Comparison of ENCODE assay signal across 27 cellular contexts in the genomic region with DNA sequence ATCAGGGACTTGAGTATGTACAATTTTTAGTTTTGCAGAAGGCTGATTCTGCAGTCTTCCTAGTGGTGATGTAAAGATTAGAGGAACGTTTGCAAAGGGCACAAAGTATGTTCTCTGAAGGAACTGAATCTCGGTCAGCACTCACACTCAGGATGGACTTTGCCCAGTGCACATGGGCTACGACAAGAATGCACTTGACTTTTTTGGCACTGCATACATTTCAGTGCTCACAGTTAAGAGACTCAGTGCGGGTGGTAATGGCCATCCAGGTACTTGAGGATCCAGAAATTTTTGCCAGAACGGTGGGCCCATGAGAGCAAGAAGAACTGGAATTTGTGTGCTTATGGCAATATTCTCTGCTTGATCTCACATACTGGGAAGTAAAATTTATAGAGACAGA.
DNase-seq lines count a peak whose midpoint lies in the region; ATAC-seq, FAIRE-seq and TF ChIP-seq lines count a peak whose summit lies in the region.
"Had no signal": no experiment of that assay in that cellular context is flagged by ENCODE, and none has a peak within 500 bp of the region (broad histone marks: within the 10 kb centered on the region; RNA-seq: fewer than 3 reads in every experiment).

No MANE protein-coding gene starts in this region.

- H3K4me3 Mint-ChIP-seq in activated B cell treated with CpG ODN at 0.5 μM for 24 hours, result peak overlapping the region; percentile 15
- H3K4me3 Mint-ChIP-seq: CD14-positive monocyte; CD4-positive, alpha-beta T cell; CD8-positive, alpha-beta memory T cell had no signal

- H2BK5ac ChIP-seq in neuronal stem cell (ENCODE audit: low read length), result no peak overlapping the region

- H3K14ac ChIP-seq in neuronal stem cell (ENCODE audit: low read length), result no peak overlapping the region

- no peak for FAIRE-seq in HepG2 (lab: Jason Lieb, UNC)
- FAIRE-seq: A549, D721Med, GM12878, GM18507 had no signal

- H2BK15ac ChIP-seq in neuronal stem cell (ENCODE audit: low read length), result no peak overlapping the region

- no peaks in the 10 kb centered on the region for H3K9me3 ChIP-seq in HepG2 (ENCODE audit: low read length)
- H3K9me3 ChIP-seq in thyroid gland, result no peaks in the 10 kb centered on the region
- no peaks in the 10 kb centered on the region for H3K9me3 ChIP-seq in neuronal stem cell (replicated peaks in 1 of 2; ENCODE audit: control insufficient read depth in 2 of 2, insufficient read depth in 1 of 2, low read depth in 1 of 2, low read length in 2 of 2)
- H3K9me3 ChIP-seq: A549; BE2C; BLaER1 treated with 17β-estradiol and CSF1 and Interleukin-3, amounts not matched to agents 10 nM and 100 nM had no signal

- no peaks in the 10 kb centered on the region for H3K27me3 ChIP-seq in HepG2 (ENCODE audit: control insufficient read depth in 1 of 2, insufficient read depth in 2 of 2, low read length in 2 of 2)
- no peaks in the 10 kb centered on the region for H3K27me3 ChIP-seq in thyroid gland
- H3K27me3 ChIP-seq in neuronal stem cell (ENCODE audit: control insufficient read depth in 3 of 3, insufficient read depth in 3 of 3, low read depth in 1 of 3, low read length in 3 of 3), result no peaks in the 10 kb centered on the region
- H3K27me3 ChIP-seq: BE2C; BLaER1 treated with 17β-estradiol and CSF1 and Interleukin-3, amounts not matched to agents 10 nM and 100 nM had no signal

- no peaks in the 10 kb centered on the region for H3K27me3 Mint-ChIP-seq in activated B cell treated with CpG ODN at 0.5 μM for 24 hours
- H3K27me3 Mint-ChIP-seq: CD4-positive, alpha-beta T cell; CD8-positive, alpha-beta memory T cell had no signal

- no TSS peak for BruUV-seq in HepG2 (replicated peaks; lab: Mats Ljungman, UMichigan)

- H2BK120ac ChIP-seq in neuronal stem cell (ENCODE audit: low read depth, low read length), result no peak overlapping the region

- H3K4me2 ChIP-seq in HepG2 (ENCODE audit: low read depth, low read length) (no peak overlapping the region), neuronal stem cell (ENCODE audit: insufficient read depth, low read length, poor library complexity, severe bottlenecking) (no peak overlapping the region)
- H3K4me2 ChIP-seq: A549; BLaER1 treated with 17β-estradiol and CSF1 and Interleukin-3, amounts not matched to agents 10 nM and 100 nM had no signal

- intact Hi-C loops in activated B cell treated with CpG ODN at 0.5 μM for 24 hours (cut with micrococcal nuclease) (no loop called here), HepG2 (cut with micrococcal nuclease; ENCODE audit: unreplicated experiment) (no loop called here), thyroid gland (cut with DNase I) (no loop called here)

- DNase-seq in LoVo (ENCODE audit: low spot score), result peak; percentile 4
- DNase-seq in activated B cell treated with CpG ODN at 0.5 μM for 24 hours, result no peak
- DNase-seq in HepG2 (ENCODE audit: low spot score), result no peak
- peak; percentile 74 for DNase-seq in thyroid gland
- DNase-seq in RKO (ENCODE audit: low spot score), result no peak
- no peak for DNase-seq in neuronal stem cell (ENCODE audit: low spot score)
- DNase-seq in NCI-H187 treated with DMSO at 0.1 percent for 48 hours (lab: John Stamatoyannopoulos, UW), result no peak
- DNase-seq: 8988T; ACHN; AML-193; BE2C; CD4-positive, alpha-beta T cell; CD8-positive, alpha-beta memory T cell; DMS 273 treated with DMSO at 0.1 percent for 48 hours; DMS79; EL; GDM1; GOT3; H7; HCEC 1CT had no signal

- POLR2A ChIA-PET in activated B cell treated with CpG ODN at 0.5 μM for 24 hours (lab: Charles Lee), result no interaction called here
- POLR2A ChIA-PET in HepG2 (lab: Yijun Ruan, JAX), result no interaction called here

- H3K23ac ChIP-seq in neuronal stem cell (ENCODE audit: low read depth, low read length, poor library complexity), result no peak overlapping the region

- H3K4me3 ChIP-seq in HepG2 (replicated peaks in 1 of 3; ENCODE audit: insufficient read depth in 1 of 3, low read depth in 2 of 3, low read length in 3 of 3), result no peak overlapping the region
- no peak overlapping the region for H3K4me3 ChIP-seq in thyroid gland (replicated peaks in 1 of 3)
- H3K4me3 ChIP-seq in neuronal stem cell (ENCODE audit: low read length in 2 of 2), result no peak overlapping the region
- H3K4me3 ChIP-seq: A549; BLaER1 treated with 17β-estradiol and CSF1 and Interleukin-3, amounts not matched to agents 10 nM and 100 nM; GM12878 had no signal

- no peak overlapping the region for H4K91ac ChIP-seq in neuronal stem cell (ENCODE audit: low read depth, low read length, poor library complexity)

- CTCF ChIA-PET in activated B cell treated with CpG ODN at 0.5 μM for 24 hours (lab: Charles Lee), result no interaction called here
- CTCF ChIA-PET in HepG2 (lab: Yijun Ruan, JAX; ENCODE audit: low intra/inter-chr PET ratio, low total read pairs), result no interaction called here

- H3K4ac ChIP-seq in neuronal stem cell (ENCODE audit: low read length), result no peak overlapping the region

- no peak overlapping the region for H2AK5ac ChIP-seq in neuronal stem cell (ENCODE audit: low read depth, low read length)

- H2BK12ac ChIP-seq in neuronal stem cell (ENCODE audit: low read length), result no peak overlapping the region

- H3K9ac ChIP-seq in HepG2 (ENCODE audit: insufficient read depth, low read depth, low read length), result no peak overlapping the region
- H3K9ac ChIP-seq in neuronal stem cell (ENCODE audit: low read depth, low read length, poor library complexity), result no peak overlapping the region
- H3K9ac ChIP-seq: BLaER1 treated with 17β-estradiol and CSF1 and Interleukin-3, amounts not matched to agents 10 nM and 100 nM had no signal

- no peak for ATAC-seq in activated B cell treated with CpG ODN at 0.5 μM for 24 hours (ENCODE audit: low read depth)
- no peak for ATAC-seq in HepG2
- no peak for ATAC-seq in HG02884 (IDR thresholded peaks at IDR 0.05; ENCODE audit: unreplicated experiment)
- ATAC-seq: A549, GM12878 had no signal

- H4K20me1 ChIP-seq in HepG2 (ENCODE audit: insufficient read depth, low read length), result no peaks in the 10 kb centered on the region
- H4K20me1 ChIP-seq: BLaER1 treated with 17β-estradiol and CSF1 and Interleukin-3, amounts not matched to agents 10 nM and 100 nM had no signal

- no peak overlapping the region for H2AFZ ChIP-seq in HepG2 (ENCODE audit: low read length)
- H2AFZ ChIP-seq in neuronal stem cell (ENCODE audit: low read length), result no peak overlapping the region

- H3K4me1 ChIP-seq in HepG2 (ENCODE audit: insufficient read depth, low read length) (no peaks in the 10 kb centered on the region), thyroid gland (no peaks in the 10 kb centered on the region), neuronal stem cell (ENCODE audit: control insufficient read depth in 2 of 2, insufficient read depth in 1 of 2, low read depth in 1 of 2, low read length in 2 of 2) (no peaks in the 10 kb centered on the region)
- H3K4me1 ChIP-seq: A549; BE2C; BLaER1 treated with 17β-estradiol and CSF1 and Interleukin-3, amounts not matched to agents 10 nM and 100 nM had no signal

- TF ChIP-seq POLR2A in HepG2 (IDR thresholded peaks at IDR 0.05; ENCODE audit: insufficient read depth in 1 of 2, low read depth in 2 of 2, low read length in 2 of 2), result no peak
- TF ChIP-seq POLR2A in thyroid gland (IDR thresholded peaks at IDR 0.05), result no peak

- no peak overlapping the region for H3K27ac Mint-ChIP-seq in activated B cell treated with CpG ODN at 0.5 μM for 24 hours
- H3K27ac Mint-ChIP-seq: CD4-positive, alpha-beta T cell; CD8-positive, alpha-beta memory T cell had no signal

- 0% methylated on average over 4 of the region's 5 CpGs for WGBS in HepG2 (ENCODE audit: low lambda C conversion rate)
- 17 to 20% methylated on average over 2 to 5 of the region's 5 CpGs for WGBS in thyroid gland, 2 donors
- no CpG with 5 or more reads among the region's 5 CpGs for WGBS in neuronal stem cell (ENCODE audit: extremely low coverage in 2 of 2, insufficient read length in 2 of 2, insufficient replicate concordance in 1 of 2), 2 donors

- no peak overlapping the region for H3K27ac ChIP-seq in HepG2 (ENCODE audit: extremely low read length, insufficient read depth, low read length)
- H3K27ac ChIP-seq in thyroid gland, result peak overlapping the region in 1 of 3 donors; percentile 61
- H3K27ac ChIP-seq in neuronal stem cell (replicated peaks; ENCODE audit: low read length), result no peak overlapping the region
- H3K27ac ChIP-seq: A549; BLaER1 treated with 17β-estradiol and CSF1 and Interleukin-3, amounts not matched to agents 10 nM and 100 nM had no signal

- TF ChIP-seq RAD21 in HepG2 (CRISPR knock-in tag; IDR thresholded peaks at IDR 0.05), result no peak

- H3K9me3 Mint-ChIP-seq in activated B cell treated with CpG ODN at 0.5 μM for 24 hours, result no peaks in the 10 kb centered on the region
- H3K9me3 Mint-ChIP-seq: CD14-positive monocyte; CD4-positive, alpha-beta T cell; CD8-positive, alpha-beta memory T cell had no signal

- no peaks in the 10 kb centered on the region for H3K79me2 ChIP-seq in HepG2 (ENCODE audit: insufficient read depth, low read length)

- H3K36me3 ChIP-seq in HepG2 (replicated peaks in 1 of 2; ENCODE audit: control insufficient read depth in 1 of 2, insufficient read depth in 2 of 2, low read length in 2 of 2) (no peaks in the 10 kb centered on the region), thyroid gland (no peaks in the 10 kb centered on the region), neuronal stem cell (replicated peaks in 1 of 2; ENCODE audit: control insufficient read depth in 2 of 2, insufficient read depth in 2 of 2, low read length in 2 of 2) (no peaks in the 10 kb centered on the region)
- H3K36me3 ChIP-seq: BE2C; BLaER1 treated with 17β-estradiol and CSF1 and Interleukin-3, amounts not matched to agents 10 nM and 100 nM had no signal

- in situ Hi-C loops in HepG2 (cut with HindIII; ENCODE audit: extremely low pct_ligation_motif_present, low pct_unique_long_range_greater_than_20kb), result no loop called here

- TF ChIP-seq CTCF in activated B cell treated with CpG ODN at 0.5 μM for 24 hours (IDR thresholded peaks at IDR 0.05) (no peak), HepG2 (CRISPR knock-in tag; IDR thresholded peaks at IDR 0.05) (no peak), thyroid gland (IDR thresholded peaks at IDR 0.05) (no peak)

- TF ChIP-seq EP300 in HepG2 (IDR thresholded peaks at IDR 0.05; ENCODE audit: low read depth in 2 of 2, low read length in 2 of 2) (no peak), HepG2 (CRISPR knock-in tag; IDR thresholded peaks at IDR 0.05; ENCODE audit: borderline replicate concordance) (no peak)

- H4K8ac ChIP-seq in neuronal stem cell (ENCODE audit: low read depth, low read length), result no peak overlapping the region

- H3K79me1 ChIP-seq in neuronal stem cell (ENCODE audit: low read depth, low read length), result no peaks in the 10 kb centered on the region

- H3K18ac ChIP-seq in neuronal stem cell (ENCODE audit: low read length), result no peak overlapping the region

- H3K36me3 Mint-ChIP-seq in activated B cell treated with CpG ODN at 0.5 μM for 24 hours (ENCODE audit: low read depth), result peaks cover 5% of the 10 kb centered on the region

- H3K4me1 Mint-ChIP-seq in activated B cell treated with CpG ODN at 0.5 μM for 24 hours, result peaks cover 56% of the 10 kb centered on the region

TF ChIP-seq in HepG2, 621 proteins besides CTCF, POLR2A, EP300 and RAD21:
- TF ChIP-seq HNF4A (CRISPR knock-in tag; IDR thresholded peaks at IDR 0.05), result peak; percentile 32; the same call in 1 of the 2 replicates
- TF ChIP-seq ZKSCAN1 (IDR thresholded peaks at IDR 0.05; ENCODE audit: low read length), result no peak

Comparison
In these comparisons a context has a peak if more than half of its experiments do, and no peak if none do; other contexts are left out.
1. DNase-seq: peak in LoVo (single experiment) and thyroid gland (2 of 2); none in activated B cell treated with CpG ODN at 0.5 μM for 24 hours (single experiment), HepG2 (single experiment), RKO (single experiment), neuronal stem cell (single experiment) and NCI-H187 treated with DMSO at 0.1 percent for 48 hours (single experiment).